In the genomic region with DNA sequence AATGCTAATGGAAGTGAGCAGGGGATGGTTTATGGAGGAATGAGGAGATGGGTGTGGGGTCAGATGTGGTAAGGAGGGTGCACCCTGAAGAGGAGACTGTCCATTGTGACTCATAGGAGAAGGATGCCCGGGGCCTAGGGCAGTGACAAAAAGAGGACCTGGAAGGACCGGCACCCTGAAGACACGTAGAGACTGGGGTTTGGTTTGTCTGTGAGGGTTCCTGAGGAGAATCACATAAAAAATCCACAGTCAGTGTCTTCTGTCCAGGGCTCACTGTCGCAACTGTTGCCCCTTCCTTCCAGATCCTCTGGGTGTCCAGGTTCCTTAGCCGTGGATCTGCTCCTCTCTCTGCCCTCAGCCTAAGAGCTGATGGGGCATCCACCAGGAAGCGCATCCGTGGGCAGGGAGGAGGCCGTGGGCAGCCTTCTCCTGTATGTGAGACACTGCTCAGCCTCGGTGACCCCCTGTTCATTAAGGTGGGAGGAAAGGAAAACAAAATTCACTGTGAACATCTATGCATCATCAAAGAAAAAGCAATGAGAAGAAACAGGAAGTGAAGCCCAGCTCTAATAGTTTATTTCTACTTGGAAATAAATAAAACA, we compare ENCODE assay signal across 20 cellular contexts.
DNase-seq lines count a peak whose midpoint lies in the region; ATAC-seq and TF ChIP-seq lines count a peak whose summit lies in the region.
"Had no signal": no experiment of that assay in that cellular context is flagged by ENCODE, and none has a peak within 500 bp of the region (broad histone marks: within the 10 kb centered on the region; RNA-seq: fewer than 3 reads in every experiment).

No MANE protein-coding gene starts in this region.

- TF ChIP-seq EP300 in esophagus muscularis mucosa (IDR thresholded peaks at IDR 0.05), result no peak

- peak overlapping the region; percentile 0 for H3K27ac Mint-ChIP-seq in stimulated activated naive B cell treated with anti-CD40 and anti-IgM and Interleukin-4, amounts not matched to agents 10 μg/mL and 1 μg/mL and 100 μg/mL, for 72 hours

- WGBS in esophagus muscularis mucosa, result 75% methylated on average over 9 of the region's 9 CpGs

- H3K4me3 ChIP-seq in DOHH2 (ENCODE audit: low read length) (peak overlapping the region; percentile 22; the same call in 1 of the 2 replicates), OCI-LY3 (ENCODE audit: low read length) (no peak overlapping the region), esophagus muscularis mucosa (no peak overlapping the region)

- no peaks in the 10 kb centered on the region for H3K36me3 Mint-ChIP-seq in stimulated activated naive B cell treated with anti-CD40 and anti-IgM and Interleukin-4, amounts not matched to agents 10 μg/mL and 1 μg/mL and 100 μg/mL, for 72 hours
- H3K36me3 Mint-ChIP-seq: CD4-positive, CD25-positive, alpha-beta regulatory T cell; CD8-positive, alpha-beta memory T cell had no signal

- no peaks in the 10 kb centered on the region for H3K27me3 Mint-ChIP-seq in stimulated activated naive B cell treated with anti-CD40 and anti-IgM and Interleukin-4, amounts not matched to agents 10 μg/mL and 1 μg/mL and 100 μg/mL, for 72 hours

- H3K4me3 Mint-ChIP-seq in stimulated activated naive B cell treated with anti-CD40 and anti-IgM and Interleukin-4, amounts not matched to agents 10 μg/mL and 1 μg/mL and 100 μg/mL, for 72 hours, result no peak overlapping the region
- H3K4me3 Mint-ChIP-seq: CD4-positive, CD25-positive, alpha-beta regulatory T cell; CD8-positive, alpha-beta memory T cell had no signal

- TF ChIP-seq POLR2A in esophagus muscularis mucosa (IDR thresholded peaks at IDR 0.05; ENCODE audit: low read depth), result no peak

- peaks cover 20% of the 10 kb centered on the region for H3F3A ChIP-seq in DOHH2 (ENCODE audit: control insufficient read depth, insufficient read depth)

- H3K9me3 ChIP-seq in DOHH2 (ENCODE audit: control insufficient read depth, insufficient read depth, low read length) (no peaks in the 10 kb centered on the region), OCI-LY3 (ENCODE audit: insufficient read depth, low read length) (no peaks in the 10 kb centered on the region), esophagus muscularis mucosa (no peaks in the 10 kb centered on the region)

- no peaks in the 10 kb centered on the region for H3K9me2 ChIP-seq in DOHH2 (replicated peaks; ENCODE audit: control insufficient read depth, low read length)

- H3K9me3 Mint-ChIP-seq in stimulated activated naive B cell treated with anti-CD40 and anti-IgM and Interleukin-4, amounts not matched to agents 10 μg/mL and 1 μg/mL and 100 μg/mL, for 72 hours, result no peaks in the 10 kb centered on the region
- H3K9me3 Mint-ChIP-seq: CD4-positive, CD25-positive, alpha-beta regulatory T cell; CD8-positive, alpha-beta memory T cell had no signal

- TF ChIP-seq CTCF in DOHH2 (IDR thresholded peaks at IDR 0.05; ENCODE audit: low read depth, low read length, poor library complexity, severe bottlenecking) (no peak), OCI-LY3 (IDR thresholded peaks at IDR 0.05; ENCODE audit: low read depth, low read length) (no peak), esophagus muscularis mucosa (IDR thresholded peaks at IDR 0.05) (no peak)

- H3K4me1 Mint-ChIP-seq in stimulated activated naive B cell treated with anti-CD40 and anti-IgM and Interleukin-4, amounts not matched to agents 10 μg/mL and 1 μg/mL and 100 μg/mL, for 72 hours, result peaks cover 35 to 52% of the 10 kb centered on the region in 2 donors

- H3K27me3 ChIP-seq in DOHH2 (ENCODE audit: control insufficient read depth, low read length) (no peaks in the 10 kb centered on the region), OCI-LY3 (ENCODE audit: low read depth, low read length) (0 out of 2 replicates have a peak, but pooled peaks cover 10% of the 10 kb centered on the region), esophagus muscularis mucosa (peaks cover 0 to 49% (median 5%) of the 10 kb centered on the region in 4 donors)

- H3K27ac ChIP-seq in DOHH2 (ENCODE audit: low read depth, low read length) (peak overlapping the region; percentile 34), OCI-LY3 (ENCODE audit: low read length) (peak overlapping the region; percentile 11; the same call in 1 of the 2 replicates), esophagus muscularis mucosa (replicated peaks in 1 of 4) (no peak overlapping the region)

- ATAC-seq in stimulated activated naive B cell treated with anti-CD40 and anti-IgM and Interleukin-4, amounts not matched to agents 10 μg/mL and 1 μg/mL and 100 μg/mL, for 72 hours (replicated peaks), result no peak
- ATAC-seq: HCT116 had no signal

- peak overlapping the region; percentile 79 for H3K4me2 ChIP-seq in DOHH2 (ENCODE audit: low read length)
- H3K4me2 ChIP-seq in OCI-LY3 (ENCODE audit: low read length), result no peak overlapping the region

- DNase-seq in esophagus muscularis mucosa (ENCODE audit: extremely low spot score), result peak; percentile 68
- DNase-seq in stimulated activated naive B cell treated with anti-CD40 and anti-IgM and Interleukin-4, amounts not matched to agents 10 μg/mL and 1 μg/mL and 100 μg/mL, for 72 hours, result no peak
- DNase-seq in germinal center (ENCODE audit: low spot score), result no peak
- DNase-seq in SKM-1 treated with dmso at 0.1 percent for 144 hours (lab: John Stamatoyannopoulos, UW; ENCODE audit: unreplicated experiment), result no peak
- DNase-seq in cerebellum (ENCODE audit: low spot score), result no peak
- no peak for DNase-seq in HuH-7.5 (ENCODE audit: low spot score)
- DNase-seq: ACHN; C1 segment of cervical spinal cord; CD4-positive, CD25-positive, alpha-beta regulatory T cell; CD8-positive, alpha-beta memory T cell; COR-L47; DMS 273 treated with DMSO at 0.1 percent for 48 hours; DMS53; DND-41; GF-D8; GOT3; H7 had no signal

- peaks cover 85% of the 10 kb centered on the region for H3K4me1 ChIP-seq in DOHH2 (ENCODE audit: control insufficient read depth, low read length)
- peaks cover 56% of the 10 kb centered on the region for H3K4me1 ChIP-seq in OCI-LY3 (ENCODE audit: low read length)
- H3K4me1 ChIP-seq in esophagus muscularis mucosa, result peaks cover 0 to 6% (median 1%) of the 10 kb centered on the region in 4 donors

- no peaks in the 10 kb centered on the region for H3K36me3 ChIP-seq in DOHH2 (ENCODE audit: control insufficient read depth, low read length)
- peaks cover 4% of the 10 kb centered on the region for H3K36me3 ChIP-seq in OCI-LY3 (replicated peaks; ENCODE audit: low read depth, low read length)
- no peaks in the 10 kb centered on the region for H3K36me3 ChIP-seq in esophagus muscularis mucosa

- H2AFZ ChIP-seq in OCI-LY3 (ENCODE audit: low read depth, low read length), result no peak overlapping the region

- H4K20me1 ChIP-seq in DOHH2 (ENCODE audit: control insufficient read depth, insufficient read depth, low read depth, low read length), result no peaks in the 10 kb centered on the region
- no peaks in the 10 kb centered on the region for H4K20me1 ChIP-seq in OCI-LY3 (ENCODE audit: insufficient read depth, low read length)

- no peaks in the 10 kb centered on the region for H3K79me2 ChIP-seq in DOHH2 (ENCODE audit: control insufficient read depth, low read length)
- peaks cover 6% of the 10 kb centered on the region for H3K79me2 ChIP-seq in OCI-LY3 (ENCODE audit: low read length)

- H3K9ac ChIP-seq in OCI-LY3 (ENCODE audit: low read length), result no peak overlapping the region

- intact Hi-C loops in esophagus muscularis mucosa (cut with DNase I), result no loop called here

Comparison
In these comparisons a context has a peak if more than half of its experiments do, and no peak if none do; other contexts are left out.
1. H3K27ac ChIP-seq: peak in DOHH2 (single experiment) and OCI-LY3 (single experiment); none in esophagus muscularis mucosa (0 of 4).